Comparison of ENCODE assay signal across 26 cellular contexts in genomic region chr17:73492125-73492801, GRCh38.
DNase-seq lines count a peak whose midpoint lies in the region; ATAC-seq and TF ChIP-seq lines count a peak whose summit lies in the region.
"Had no signal": no experiment of that assay in that cellular context is flagged by ENCODE, and none has a peak within 500 bp of the region (broad histone marks: within the 10 kb centered on the region; RNA-seq: fewer than 3 reads in every experiment).

No MANE protein-coding gene starts in this region.

- H3K27me3 Mint-ChIP-seq in H9 (ENCODE audit: low read depth) (no peaks in the 10 kb centered on the region; the same call in 1 of the 2 replicates), nephron (ENCODE audit: low read depth) (peaks cover 9% of the 10 kb centered on the region)
- H3K27me3 Mint-ChIP-seq: activated CD8-positive, alpha-beta memory T cell treated with anti-CD3 and anti-CD28 coated beads, Interleukin-2, amount 10 ng/mL, durations not matched to agents 7 days and 5 days; activated naive CD8-positive, alpha-beta T cell treated with anti-CD3 and anti-CD28 coated beads, Interleukin-2, amount 50 U/mL, for 24 hours had no signal

- H3K14ac ChIP-seq in H9 (ENCODE audit: insufficient read depth, low read length): no peak overlapping the region

- no peak overlapping the region for H3K23ac ChIP-seq in H9 (ENCODE audit: insufficient read length, low read depth, low read length)

- no peak overlapping the region for H3K4me2 ChIP-seq in H9 (ENCODE audit: insufficient read depth, insufficient read length, low read length)

- H2AFZ ChIP-seq in H9 (ENCODE audit: low read length): no peak overlapping the region

- H3K9ac ChIP-seq in H9 (ENCODE audit: extremely low read depth, insufficient read length, low read length): no peak overlapping the region
- H3K9ac ChIP-seq: BLaER1 treated with 17β-estradiol and CSF1 and Interleukin-3, amounts not matched to agents 10 nM and 100 nM had no signal

- H3K27ac Mint-ChIP-seq in H9 (peak overlapping the region; percentile 48 to 87 (median 75); a peak in 4 of 7 replicates), nephron (peak overlapping the region; percentile 60 to 82 (median 63))
- H3K27ac Mint-ChIP-seq: activated CD8-positive, alpha-beta memory T cell treated with anti-CD3 and anti-CD28 coated beads, Interleukin-2, amount 10 ng/mL, durations not matched to agents 7 days and 5 days; activated naive CD8-positive, alpha-beta T cell treated with anti-CD3 and anti-CD28 coated beads, Interleukin-2, amount 50 U/mL, for 24 hours; activated T-cell treated with anti-CD3 and anti-CD28 coated beads, Interleukin-2, amount 50 U/mL, for 72 hours; effector memory CD8-positive, alpha-beta T cell; immature natural killer cell; T-helper 1 cell treated with Interleukin-12 subunit alpha and Interleukin-12 subunit beta and Interleukin-4 antibody, amounts not matched to agents 30 μg/mL and 1 μg/mL, for 36 hours had no signal

- H3K23me2 ChIP-seq in H9 (ENCODE audit: insufficient read length, low read depth, low read length, poor library complexity, severe bottlenecking): no peaks in the 10 kb centered on the region

- H3K4me3 Mint-ChIP-seq in H9: no peak overlapping the region; a peak in 1 of 5 replicates
- peak overlapping the region in 2 of 3 experiments; percentile 5 to 16 for H3K4me3 Mint-ChIP-seq in nephron
- H3K4me3 Mint-ChIP-seq: activated CD8-positive, alpha-beta memory T cell treated with anti-CD3 and anti-CD28 coated beads, Interleukin-2, amount 10 ng/mL, durations not matched to agents 7 days and 5 days; activated naive CD8-positive, alpha-beta T cell treated with anti-CD3 and anti-CD28 coated beads, Interleukin-2, amount 50 U/mL, for 24 hours; activated T-cell treated with anti-CD3 and anti-CD28 coated beads, Interleukin-2, amount 50 U/mL, for 72 hours; effector memory CD8-positive, alpha-beta T cell; immature natural killer cell; T-helper 1 cell treated with Interleukin-12 subunit alpha and Interleukin-12 subunit beta and Interleukin-4 antibody, amounts not matched to agents 30 μg/mL and 1 μg/mL, for 36 hours had no signal

- H4K91ac ChIP-seq in H9 (ENCODE audit: insufficient read length, low read depth, low read length): no peak overlapping the region

- H3K36me3 Mint-ChIP-seq in H9 (ENCODE audit: insufficient read depth in 1 of 3, low read depth in 3 of 3) (no peaks in the 10 kb centered on the region; a peak in 2 of 7 replicates), nephron (ENCODE audit: low read depth) (no peaks in the 10 kb centered on the region)
- H3K36me3 Mint-ChIP-seq: activated CD8-positive, alpha-beta memory T cell treated with anti-CD3 and anti-CD28 coated beads, Interleukin-2, amount 10 ng/mL, durations not matched to agents 7 days and 5 days; immature natural killer cell had no signal

- no peak overlapping the region for H2AK5ac ChIP-seq in H9 (ENCODE audit: insufficient read length, low read length)

- H2BK15ac ChIP-seq in H9 (ENCODE audit: low read depth, low read length): no peak overlapping the region

- H3K4me1 Mint-ChIP-seq in H9: peaks cover 36 to 47% of the 10 kb centered on the region in 2 experiments
- H3K4me1 Mint-ChIP-seq in nephron: peaks cover 34% of the 10 kb centered on the region
- H3K4me1 Mint-ChIP-seq: activated CD8-positive, alpha-beta memory T cell treated with anti-CD3 and anti-CD28 coated beads, Interleukin-2, amount 10 ng/mL, durations not matched to agents 7 days and 5 days; activated naive CD8-positive, alpha-beta T cell treated with anti-CD3 and anti-CD28 coated beads, Interleukin-2, amount 50 U/mL, for 24 hours; immature natural killer cell had no signal

- H3K36me3 ChIP-seq in BE2C (no peaks in the 10 kb centered on the region), WERI-Rb-1 (peaks cover 7% of the 10 kb centered on the region)
- H3K36me3 ChIP-seq: BLaER1 treated with 17β-estradiol and CSF1 and Interleukin-3, amounts not matched to agents 10 nM and 100 nM; left lung; SJSA1 had no signal

- DNase-seq in BE2C: peak; percentile 78
- no peak for DNase-seq in H9
- DNase-seq in WERI-Rb-1: peak; percentile 39
- DNase-seq in NCI-H1105 (lab: John Stamatoyannopoulos, UW): no peak
- DNase-seq in DMS53 (lab: John Stamatoyannopoulos, UW): no peak
- DNase-seq: activated CD4-positive, alpha-beta T cell treated with anti-CD3 and anti-CD28 coated beads, Interleukin-2, amount 50 U/mL, for 4 hours; activated CD8-positive, alpha-beta memory T cell treated with anti-CD3 and anti-CD28 coated beads, Interleukin-2, amount 10 ng/mL, durations not matched to agents 7 days and 5 days; activated naive CD4-positive, alpha-beta T cell; activated naive CD8-positive, alpha-beta T cell treated with anti-CD3 and anti-CD28 coated beads, Interleukin-2, amount 50 U/mL, for 24 hours; activated T-cell treated with anti-CD3 and anti-CD28 coated beads, Interleukin-2, amount 50 U/mL, for 72 hours; central memory CD4-positive, alpha-beta T cell; effector memory CD8-positive, alpha-beta T cell; erythroblast; GDM1; immature natural killer cell; mesenchymal stem cell; RPMI8226; stimulated activated CD4-positive, alpha-beta T cell treated with anti-CD3 and anti-CD28 coated beads, Interleukin-15, amount 100 ng/mL, for 24 hours; stimulated activated CD4-positive, alpha-beta T cell treated with anti-CD3 and anti-CD28 coated beads, Interleukin-4, amount 100 ng/mL, for 4 hours had no signal

- H2BK120ac ChIP-seq in H9 (ENCODE audit: low read depth, low read length, poor library complexity, severe bottlenecking): no peak overlapping the region

- H3K9me3 Mint-ChIP-seq in H9: no peaks in the 10 kb centered on the region
- no peaks in the 10 kb centered on the region for H3K9me3 Mint-ChIP-seq in nephron
- H3K9me3 Mint-ChIP-seq: activated naive CD8-positive, alpha-beta T cell treated with anti-CD3 and anti-CD28 coated beads, Interleukin-2, amount 50 U/mL, for 24 hours; activated T-cell treated with anti-CD3 and anti-CD28 coated beads, Interleukin-2, amount 50 U/mL, for 72 hours; effector memory CD8-positive, alpha-beta T cell; immature natural killer cell; T-helper 1 cell treated with Interleukin-12 subunit alpha and Interleukin-12 subunit beta and Interleukin-4 antibody, amounts not matched to agents 30 μg/mL and 1 μg/mL, for 36 hours had no signal

- H3K79me2 ChIP-seq in H9 (ENCODE audit: insufficient read depth, low read length): no peaks in the 10 kb centered on the region

- no peak overlapping the region for H2BK5ac ChIP-seq in H9 (ENCODE audit: insufficient read length, low read length)

- no peak for ATAC-seq in HG03196 (IDR thresholded peaks at IDR 0.05; ENCODE audit: unreplicated experiment)
- ATAC-seq: activated CD8-positive, alpha-beta memory T cell treated with anti-CD3 and anti-CD28 coated beads, Interleukin-2, amount 10 ng/mL, durations not matched to agents 7 days and 5 days; activated naive CD8-positive, alpha-beta T cell treated with anti-CD3 and anti-CD28 coated beads, Interleukin-2, amount 50 U/mL, for 24 hours; activated T-cell treated with anti-CD3 and anti-CD28 coated beads, Interleukin-2, amount 50 U/mL, for 72 hours; effector memory CD8-positive, alpha-beta T cell; left lung had no signal

- H3K4ac ChIP-seq in H9 (ENCODE audit: low read depth, low read length): no peak overlapping the region

- no peak overlapping the region for H2BK12ac ChIP-seq in H9 (ENCODE audit: insufficient read length, low read depth, low read length)

- H4K8ac ChIP-seq in H9 (replicated peaks; ENCODE audit: insufficient read length, low read depth, low read length): no peak overlapping the region

- WGBS in H9 (ENCODE audit: extremely low coverage, insufficient read length, low lambda C conversion rate): no CpG with 5 or more reads among the region's 12 CpGs

- H3K4me3 ChIP-seq in BE2C (ENCODE audit: low read depth, low read length): peak overlapping the region; percentile 39
- no peak overlapping the region for H3K4me3 ChIP-seq in WERI-Rb-1 (ENCODE audit: low read depth, low read length)
- H3K4me3 ChIP-seq: BLaER1 treated with 17β-estradiol and CSF1 and Interleukin-3, amounts not matched to agents 10 nM and 100 nM; left lung; SJSA1; tibial nerve had no signal

- no peak overlapping the region for H3K56ac ChIP-seq in H9 (ENCODE audit: insufficient read length, low read depth, low read length)

- no peak overlapping the region for H3T11ph ChIP-seq in H9 (ENCODE audit: low read length)

- no peak overlapping the region for H3K27ac ChIP-seq in H9 (ENCODE audit: insufficient read length, low read depth, low read length)
- H3K27ac ChIP-seq in WERI-Rb-1: peak overlapping the region; percentile 34; the same call in 1 of the 2 replicates
- H3K27ac ChIP-seq: BLaER1 treated with 17β-estradiol and CSF1 and Interleukin-3, amounts not matched to agents 10 nM and 100 nM; left lung; SJSA1; tibial nerve had no signal

- no peak overlapping the region for H4K5ac ChIP-seq in H9 (ENCODE audit: insufficient read length, low read depth, low read length)

- H4K20me1 ChIP-seq in H9 (ENCODE audit: control insufficient read depth, insufficient read depth, insufficient read length): peaks cover 2% of the 10 kb centered on the region

- no peak overlapping the region for H3K18ac ChIP-seq in H9 (ENCODE audit: insufficient read length, low read depth, low read length)

- peaks cover 34% of the 10 kb centered on the region for H3K4me1 ChIP-seq in BE2C
- H3K4me1 ChIP-seq in H9 (ENCODE audit: insufficient read depth, low read length): no peaks in the 10 kb centered on the region; the same call in 1 of the 2 replicates
- H3K4me1 ChIP-seq: left lung, SJSA1 had no signal

- no peaks in the 10 kb centered on the region for H3K79me1 ChIP-seq in H9 (ENCODE audit: insufficient read depth, low read depth, low read length, poor library complexity, severe bottlenecking)

- TF ChIP-seq CTCF in BE2C (IDR thresholded peaks at IDR 0.05; ENCODE audit: low read depth, low read length): no peak
- no peak for TF ChIP-seq CTCF in H9 (conservative IDR thresholded peaks at IDR 0.05)
- TF ChIP-seq CTCF in WERI-Rb-1 (IDR thresholded peaks at IDR 0.05; ENCODE audit: low read depth, low read length): no peak
- TF ChIP-seq CTCF in nephron (IDR thresholded peaks at IDR 0.05; ENCODE audit: unreplicated experiment in 3 of 3): no peak

- no peak overlapping the region for H2BK20ac ChIP-seq in H9 (ENCODE audit: low read depth, low read length, poor library complexity, severe bottlenecking)

- H3K9me3 ChIP-seq in BE2C: no peaks in the 10 kb centered on the region
- no peaks in the 10 kb centered on the region for H3K9me3 ChIP-seq in H9 (ENCODE audit: control insufficient read depth, low read depth, low read length)
- H3K9me3 ChIP-seq in WERI-Rb-1 (ENCODE audit: severe bottlenecking): peaks cover 2% of the 10 kb centered on the region
- H3K9me3 ChIP-seq: BLaER1 treated with 17β-estradiol and CSF1 and Interleukin-3, amounts not matched to agents 10 nM and 100 nM; left lung; SJSA1; tibial nerve had no signal

- H3K27me3 ChIP-seq in BE2C (no peaks in the 10 kb centered on the region), H9 (ENCODE audit: insufficient read depth, low read length) (no peaks in the 10 kb centered on the region), WERI-Rb-1 (ENCODE audit: insufficient read depth, low read depth, severe bottlenecking) (no peaks in the 10 kb centered on the region)
- H3K27me3 ChIP-seq: BLaER1 treated with 17β-estradiol and CSF1 and Interleukin-3, amounts not matched to agents 10 nM and 100 nM; tibial nerve had no signal

Comparison
In these comparisons a context has a peak if more than half of its experiments do, and no peak if none do; other contexts are left out.
1. DNase-seq: peak in BE2C (single experiment) and WERI-Rb-1 (single experiment); none in H9 (single experiment), NCI-H1105 (single experiment) and DMS53 (single experiment).
2. H3K4me3 Mint-ChIP-seq: peak in nephron (2 of 3); none in H9 (0 of 2).